ENCODE assay signal across 8 cellular contexts in the genomic region with DNA sequence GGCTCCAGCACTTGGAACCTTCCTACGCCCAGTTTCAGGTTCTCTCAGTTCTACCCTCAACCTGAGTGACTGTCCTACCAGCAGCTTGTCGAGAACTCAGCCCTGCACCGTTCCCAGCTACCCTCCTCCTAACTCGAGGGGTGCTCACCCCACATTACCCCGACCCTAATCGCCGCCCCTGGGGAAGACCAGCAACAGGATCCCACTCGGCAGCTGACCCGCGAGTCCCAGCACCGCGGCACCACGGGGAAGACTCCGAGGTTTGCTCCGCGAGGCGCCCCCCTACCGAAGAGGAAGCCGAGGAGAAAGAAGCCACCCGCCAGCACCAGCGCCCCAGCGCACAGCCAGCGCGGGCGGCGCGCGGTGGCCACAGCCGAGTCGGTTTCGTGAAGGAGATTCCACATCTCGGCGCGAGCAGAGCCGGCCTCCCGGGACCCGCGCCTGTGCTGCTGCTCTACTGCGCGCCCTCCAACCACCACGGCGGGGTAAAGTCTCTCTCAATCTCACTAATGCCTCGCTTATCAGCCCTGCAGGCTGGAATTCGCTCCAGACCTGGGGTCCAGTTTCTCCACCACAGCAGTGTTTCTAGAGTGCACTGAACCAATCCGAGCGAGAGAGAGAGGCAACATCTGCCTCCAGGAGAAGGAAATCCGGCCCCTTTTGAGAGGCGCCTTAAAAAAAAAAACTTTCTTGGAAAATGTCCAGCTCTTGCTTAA. TPM values are rescaled to one million over a fixed set of nuclear protein-coding genes. Genes with fewer than 3 reads are reported as not detected.
DNase-seq lines count a peak whose midpoint lies in the region; ATAC-seq, FAIRE-seq and TF ChIP-seq lines count a peak whose summit lies in the region.
"Had no signal": no experiment of that assay in that cellular context is flagged by ENCODE, and none has a peak within 500 bp of the region (broad histone marks: within the 10 kb centered on the region; RNA-seq: fewer than 3 reads in every experiment).

A gene (minus strand): TSS at position 597 of the 716 bp plus-strand sequence. CDS start 193 bp downstream, at position 404.

- no peaks in the 10 kb centered on the region for H3K27me3 Mint-ChIP-seq in activated CD8-positive, alpha-beta T cell treated with anti-CD3 and anti-CD28 coated beads, Interleukin-2, amount 10 ng/mL, durations not matched to agents 7 days and 5 days (ENCODE audit: low read depth)
- H3K27me3 Mint-ChIP-seq in activated CD4-positive, alpha-beta memory T cell treated with anti-CD3 and anti-CD28 coated beads, Interleukin-2, amount 10 ng/mL, durations not matched to agents 7 days and 5 days: peaks cover 5% of the 10 kb centered on the region

- peak within 1 kb of the TSS; percentile 95 for H3K27ac ChIP-seq in angular gyrus (ENCODE audit: low read depth, low read length)
- H3K27ac ChIP-seq in kidney (ENCODE audit: low read depth in 2 of 2, low read length in 2 of 2): no peak within 1 kb of the TSS
- peak within 1 kb of the TSS; percentile 24 for H3K27ac ChIP-seq in suprapubic skin

- H3K9ac ChIP-seq in kidney (ENCODE audit: low read length in 2 of 2): peak within 1 kb of the TSS in 1 of 2 donors; percentile 75

- H3K4me3 ChIP-seq in kidney (ENCODE audit: low read length in 2 of 2) (peak within 1 kb of the TSS; percentile 73 to 81), suprapubic skin (peak within 1 kb of the TSS; percentile 54)

- POLR2A ChIA-PET in HEK293T (lab: Yijun Ruan, JAX): no interaction called here
- POLR2A ChIA-PET in activated CD8-positive, alpha-beta T cell treated with anti-CD3 and anti-CD28 coated beads, Interleukin-2, amount 10 ng/mL, durations not matched to agents 7 days and 5 days (lab: Charles Lee): no interaction called here
- POLR2A ChIA-PET in activated CD4-positive, alpha-beta memory T cell treated with anti-CD3 and anti-CD28 coated beads, Interleukin-2, amount 10 ng/mL, durations not matched to agents 7 days and 5 days (lab: Charles Lee): no interaction called here

- no peak for FAIRE-seq in kidney (lab: Jason Lieb, UNC)

- H3K4me1 ChIP-seq in kidney (ENCODE audit: control insufficient read depth in 1 of 2, insufficient read depth in 1 of 2, low read depth in 1 of 2, low read length in 2 of 2): no peaks in the 10 kb centered on the region
- peaks cover 4% of the 10 kb centered on the region for H3K4me1 ChIP-seq in suprapubic skin

- peaks cover 6% of the 10 kb centered on the region for H3K27me3 ChIP-seq in suprapubic skin

- DNase-seq in HEK293T (ENCODE audit: extremely low spot score) (peak; percentile 4), kidney (peak; percentile 62), suprapubic skin (ENCODE audit: low spot score in 2 of 2) (no peak)
- no peak for DNase-seq in activated CD8-positive, alpha-beta T cell treated with anti-CD3 and anti-CD28 coated beads, Interleukin-2, amount 10 ng/mL, durations not matched to agents 7 days and 5 days
- no peak for DNase-seq in activated CD4-positive, alpha-beta memory T cell treated with anti-CD3 and anti-CD28 coated beads, Interleukin-2, amount 10 ng/mL, durations not matched to agents 7 days and 5 days
- DNase-seq: activated T-cell treated with anti-CD3 and anti-CD28 coated beads, Interleukin-2, amount 50 U/mL, for 4 hours had no signal

- H3K27ac Mint-ChIP-seq in activated CD8-positive, alpha-beta T cell treated with anti-CD3 and anti-CD28 coated beads, Interleukin-2, amount 10 ng/mL, durations not matched to agents 7 days and 5 days: no peak within 1 kb of the TSS
- no peak within 1 kb of the TSS for H3K27ac Mint-ChIP-seq in activated CD4-positive, alpha-beta memory T cell treated with anti-CD3 and anti-CD28 coated beads, Interleukin-2, amount 10 ng/mL, durations not matched to agents 7 days and 5 days

- CTCF ChIA-PET in HEK293T (lab: Yijun Ruan, JAX): no interaction called here
- CTCF ChIA-PET in activated CD8-positive, alpha-beta T cell treated with anti-CD3 and anti-CD28 coated beads, Interleukin-2, amount 10 ng/mL, durations not matched to agents 7 days and 5 days (lab: Charles Lee): no interaction called here
- CTCF ChIA-PET in activated CD4-positive, alpha-beta memory T cell treated with anti-CD3 and anti-CD28 coated beads, Interleukin-2, amount 10 ng/mL, durations not matched to agents 7 days and 5 days (lab: Charles Lee): no interaction called here

- H3K36me3 ChIP-seq in kidney (ENCODE audit: control insufficient read depth in 1 of 2, insufficient read depth in 2 of 2, low read length in 2 of 2) (no peaks in the 10 kb centered on the region), suprapubic skin (no peaks in the 10 kb centered on the region)

- no peak for TF ChIP-seq EP300 in suprapubic skin (IDR thresholded peaks at IDR 0.05)

- no peaks in the 10 kb centered on the region for H3K36me3 Mint-ChIP-seq in activated CD8-positive, alpha-beta T cell treated with anti-CD3 and anti-CD28 coated beads, Interleukin-2, amount 10 ng/mL, durations not matched to agents 7 days and 5 days (ENCODE audit: low read depth)
- no peaks in the 10 kb centered on the region for H3K36me3 Mint-ChIP-seq in activated CD4-positive, alpha-beta memory T cell treated with anti-CD3 and anti-CD28 coated beads, Interleukin-2, amount 10 ng/mL, durations not matched to agents 7 days and 5 days (ENCODE audit: low read depth)

- intact Hi-C loops in kidney (cut with DNase I): no loop called here

- H3K4me1 Mint-ChIP-seq in activated CD8-positive, alpha-beta T cell treated with anti-CD3 and anti-CD28 coated beads, Interleukin-2, amount 10 ng/mL, durations not matched to agents 7 days and 5 days (ENCODE audit: low read depth): peaks cover 2% of the 10 kb centered on the region
- H3K4me1 Mint-ChIP-seq in activated CD4-positive, alpha-beta memory T cell treated with anti-CD3 and anti-CD28 coated beads, Interleukin-2, amount 10 ng/mL, durations not matched to agents 7 days and 5 days: no peaks in the 10 kb centered on the region

- TF ChIP-seq CTCF in kidney (IDR thresholded peaks at IDR 0.05; ENCODE audit: borderline replicate concordance, extremely low read depth, insufficient read depth) (no peak), suprapubic skin (IDR thresholded peaks at IDR 0.05) (no peak)

- no peak for TF ChIP-seq POLR2A in suprapubic skin (IDR thresholded peaks at IDR 0.05)

- WGBS in suprapubic skin: 3% methylated on average over 18 of the region's 48 CpGs

- H3K4me3 Mint-ChIP-seq in activated CD8-positive, alpha-beta T cell treated with anti-CD3 and anti-CD28 coated beads, Interleukin-2, amount 10 ng/mL, durations not matched to agents 7 days and 5 days: no peak within 1 kb of the TSS
- H3K4me3 Mint-ChIP-seq in activated CD4-positive, alpha-beta memory T cell treated with anti-CD3 and anti-CD28 coated beads, Interleukin-2, amount 10 ng/mL, durations not matched to agents 7 days and 5 days: no peak within 1 kb of the TSS
- H3K4me3 Mint-ChIP-seq: activated T-cell treated with anti-CD3 and anti-CD28 coated beads, Interleukin-2, amount 50 U/mL, for 4 hours had no signal

- ATAC-seq in activated CD8-positive, alpha-beta T cell treated with anti-CD3 and anti-CD28 coated beads, Interleukin-2, amount 10 ng/mL, durations not matched to agents 7 days and 5 days: no peak
- no peak for ATAC-seq in HG02840 (IDR thresholded peaks at IDR 0.05; ENCODE audit: low FRiP score, unreplicated experiment)

- peaks cover 7% of the 10 kb centered on the region for H3K9me3 Mint-ChIP-seq in activated CD8-positive, alpha-beta T cell treated with anti-CD3 and anti-CD28 coated beads, Interleukin-2, amount 10 ng/mL, durations not matched to agents 7 days and 5 days (ENCODE audit: insufficient read depth)
- no peaks in the 10 kb centered on the region for H3K9me3 Mint-ChIP-seq in activated CD4-positive, alpha-beta memory T cell treated with anti-CD3 and anti-CD28 coated beads, Interleukin-2, amount 10 ng/mL, durations not matched to agents 7 days and 5 days
- H3K9me3 Mint-ChIP-seq: activated T-cell treated with anti-CD3 and anti-CD28 coated beads, Interleukin-2, amount 50 U/mL, for 4 hours had no signal

- H3K9me3 ChIP-seq in kidney (ENCODE audit: control insufficient read depth in 1 of 2, low read length in 2 of 2) (no peaks in the 10 kb centered on the region), suprapubic skin (no peaks in the 10 kb centered on the region)

TF ChIP-seq in HEK293T, 16 proteins besides CTCF, POLR2A, EP300 and RAD21:
- TF ChIP-seq L3MBTL2 (conservative IDR thresholded peaks at IDR 0.05) (no peak), ARNT (IDR thresholded peaks at IDR 0.05) (no peak), FOXM1 (IDR thresholded peaks at IDR 0.05; ENCODE audit: borderline replicate concordance) (no peak), FOXA1 (IDR thresholded peaks at IDR 0.05) (no peak), HDGF (IDR thresholded peaks at IDR 0.05; ENCODE audit: borderline replicate concordance) (no peak), CTBP1 (IDR thresholded peaks at IDR 0.05; ENCODE audit: borderline replicate concordance) (no peak), TARDBP (IDR thresholded peaks at IDR 0.05) (no peak), LEF1 (IDR thresholded peaks at IDR 0.05; ENCODE audit: borderline replicate concordance) (no peak), ZNF384 (IDR thresholded peaks at IDR 0.05) (no peak), FOXK2 (IDR thresholded peaks at IDR 0.05) (no peak), SUZ12 (IDR thresholded peaks at IDR 0.05) (no peak), SP1 (IDR thresholded peaks at IDR 0.05) (no peak), NFRKB (IDR thresholded peaks at IDR 0.05) (no peak), BHLHE40 (IDR thresholded peaks at IDR 0.05; ENCODE audit: borderline replicate concordance) (no peak), ELF4 (IDR thresholded peaks at IDR 0.05) (no peak)
- TF ChIP-seq, protein P1, sequence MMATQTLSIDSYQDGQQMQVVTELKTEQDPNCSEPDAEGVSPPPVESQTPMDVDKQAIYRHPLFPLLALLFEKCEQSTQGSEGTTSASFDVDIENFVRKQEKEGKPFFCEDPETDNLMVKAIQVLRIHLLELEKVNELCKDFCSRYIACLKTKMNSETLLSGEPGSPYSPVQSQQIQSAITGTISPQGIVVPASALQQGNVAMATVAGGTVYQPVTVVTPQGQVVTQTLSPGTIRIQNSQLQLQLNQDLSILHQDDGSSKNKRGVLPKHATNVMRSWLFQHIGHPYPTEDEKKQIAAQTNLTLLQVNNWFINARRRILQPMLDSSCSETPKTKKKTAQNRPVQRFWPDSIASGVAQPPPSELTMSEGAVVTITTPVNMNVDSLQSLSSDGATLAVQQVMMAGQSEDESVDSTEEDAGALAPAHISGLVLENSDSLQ (IDR thresholded peaks at IDR 0.05): no peak

RNA-seq across cellular contexts. Expression of the gene that starts here (rescaled TPM):
- total RNA-seq in kidney (1.3 TPM), suprapubic skin (1 to 10 TPM in 3 of 4 donors, under 1 TPM in 1; 0.64 to 2.6 (median 1.5) TPM)
- 12.3 TPM for polyA plus RNA-seq in kidney (ENCODE audit: insufficient read depth, low read depth, low replicate concordance)
- not detected for total RNA-seq in activated CD8-positive, alpha-beta T cell treated with anti-CD3 and anti-CD28 coated beads, Interleukin-2, amount 10 ng/mL, durations not matched to agents 7 days and 5 days
- not detected for total RNA-seq in activated CD4-positive, alpha-beta memory T cell treated with anti-CD3 and anti-CD28 coated beads, Interleukin-2, amount 10 ng/mL, durations not matched to agents 7 days and 5 days
- total RNA-seq: activated T-cell treated with anti-CD3 and anti-CD28 coated beads, Interleukin-2, amount 50 U/mL, for 4 hours had no signal

Comparison
In these comparisons a context has a peak if more than half of its experiments do, and no peak if none do; other contexts are left out.
1. DNase-seq: peak in HEK293T (single experiment) and kidney (single experiment); none in suprapubic skin (0 of 2), activated CD8-positive, alpha-beta T cell treated with anti-CD3 and anti-CD28 coated beads, Interleukin-2, amount 10 ng/mL, durations not matched to agents 7 days and 5 days (single experiment) and activated CD4-positive, alpha-beta memory T cell treated with anti-CD3 and anti-CD28 coated beads, Interleukin-2, amount 10 ng/mL, durations not matched to agents 7 days and 5 days (single experiment).
2. H3K27ac ChIP-seq: peak in angular gyrus (single experiment) and suprapubic skin (single experiment); none in kidney (0 of 2).